In the genomic region with DNA sequence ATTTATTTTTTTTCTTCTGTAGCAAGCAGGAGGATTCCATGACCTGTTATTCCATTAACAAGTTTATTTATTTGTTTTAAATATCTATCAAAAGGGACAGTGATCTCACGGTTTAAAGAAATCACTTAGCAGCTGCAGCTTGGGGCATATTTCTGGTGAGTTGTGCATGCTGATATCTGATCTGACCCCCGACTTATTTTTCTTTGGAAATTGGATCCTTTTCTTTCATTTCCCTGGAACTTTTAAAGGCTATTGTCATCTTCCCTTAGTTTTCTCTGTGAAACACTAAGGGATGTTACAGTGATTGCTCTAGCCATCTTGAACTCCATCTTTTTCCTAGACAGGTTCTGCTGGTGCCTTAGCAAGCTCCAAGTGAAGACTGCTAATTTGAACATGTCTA, we compare ENCODE assay signal across 4 cellular contexts.
"Had no signal": no experiment of that assay in that cellular context is flagged by ENCODE, and none has a peak within 500 bp of the region (broad histone marks: within the 10 kb centered on the region; RNA-seq: fewer than 3 reads in every experiment).

No MANE protein-coding gene starts in this region.

- H3K4me3 ChIP-seq: GM23338 had no signal

- ATAC-seq: GM23338 had no signal

- DNase-seq: H9, HCEC 1CT, IMR-90 had no signal
